Comparison of ENCODE assay signal across 6 cellular contexts in genomic region chr20:58981564-58982364, GRCh38. TPM values are rescaled to one million over a fixed set of nuclear protein-coding genes. Genes with fewer than 3 reads are reported as not detected.
DNase-seq lines count a peak whose midpoint lies in the region; ATAC-seq, FAIRE-seq and TF ChIP-seq lines count a peak whose summit lies in the region.

No MANE protein-coding gene starts in this region.

- in situ Hi-C loops in HAP-1 (cut with MboI; ENCODE audit: low sequenced_read_pairs), result loop anchor here (10.0 kb wide), 1 partner anchor 77 kb away; no protein-coding TSS in a partner anchor

- H3K4me3 ChIP-seq in A549, result peak overlapping the region; percentile 71
- peak overlapping the region; percentile 65 for H3K4me3 ChIP-seq in HAP-1
- H3K4me3 ChIP-seq in WI38 (ENCODE audit: low read depth, low read length), result peak overlapping the region; percentile 76

- TF ChIP-seq CTCF in A549 (IDR thresholded peaks at IDR 0.05) (no peak), WI38 (IDR thresholded peaks at IDR 0.05; ENCODE audit: low read depth, low read length) (no peak)

- POLR2A ChIA-PET in A549 (lab: Yijun Ruan, JAX), result interaction anchor here (0.5 to 3.9 kb wide), 5 partner anchors 9 to 514 kb away, joined by 3 to 35 read pairs (median 4); partner anchors contain the start of gene ATP5F1E

- H3K4me1 ChIP-seq in A549 (peaks cover 6% of the 10 kb centered on the region; the same call in 1 of the 3 replicates), HAP-1 (peaks cover 6% of the 10 kb centered on the region)

- peak overlapping the region; percentile 92 for H3K4me2 ChIP-seq in A549

- DNase-seq in A549 (ENCODE audit: low read depth in 1 of 2, low spot score in 1 of 2), result peak; percentile 31 to 67
- peak in 1 of 2 experiments; percentile 44 for DNase-seq in HAP-1 (ENCODE audit: low spot score in 2 of 2)
- DNase-seq in middle frontal gyrus (ENCODE audit: extremely low spot score, low spot score), result no peak
- no peak for DNase-seq in T1000 (lab: John Stamatoyannopoulos, UW)

- no peak for FAIRE-seq in A549 (lab: Jason Lieb, UNC)

- 14% methylated on average over 24 of the region's 36 CpGs for WGBS in A549 (ENCODE audit: missing lambda C conversion rate)

- peak; percentile 58 to 62 for ATAC-seq in A549

- H3K27ac ChIP-seq in A549 (peak overlapping the region; percentile 97), layer of hippocampus (ENCODE audit: low read depth, low read length) (peak overlapping the region; percentile 35)

- peaks cover 6% of the 10 kb centered on the region for H3K36me3 ChIP-seq in HAP-1 (replicated peaks)

- no peak for TF ChIP-seq POLR2A in A549 (IDR thresholded peaks at IDR 0.05; ENCODE audit: low read length)

- H3K9me3 ChIP-seq in A549 (no peaks in the 10 kb centered on the region), HAP-1 (no peaks in the 10 kb centered on the region)

- no peak for TF ChIP-seq RAD21 in A549 (conservative IDR thresholded peaks at IDR 0.05 in 1 of 2, IDR thresholded peaks at IDR 0.05 in 1 of 2)

- CTCF ChIA-PET in A549 (lab: Yijun Ruan, JAX), result interaction anchor here (0.6 to 1.3 kb wide), 3 partner anchors 16 to 112 kb away, joined by 3 to 5 read pairs (median 4); no protein-coding TSS in a partner anchor

- H3K27me3 ChIP-seq in HAP-1 (ENCODE audit: low read depth) (no peaks in the 10 kb centered on the region), layer of hippocampus (ENCODE audit: control insufficient read depth, insufficient read depth, low read length) (no peaks in the 10 kb centered on the region)

- no peak for TF ChIP-seq EP300 in A549 (IDR thresholded peaks at IDR 0.05)

TF ChIP-seq in A549, 52 proteins besides CTCF, POLR2A, EP300 and RAD21:
- TF ChIP-seq RFX5 (IDR thresholded peaks at IDR 0.05), result no peak
- TF ChIP-seq PHF8 (IDR thresholded peaks at IDR 0.05; ENCODE audit: borderline replicate concordance, low read depth), result peak; percentile 42; the same call in 1 of the 2 replicates

RNA-seq across cellular contexts. Expression of gene NELFCD, which starts 0.7 kb away (rescaled TPM):
- polyA plus RNA-seq in A549 (2011; rRNA removed) (69.6 and 74.0 TPM in 2 replicates), A549 (2017; fragmentation: RNase III; extraction: RNeasy Plus Mini Kit Qiagen cat#74134 plus additional on column Dnase treatment) (54.8 to 58.8 TPM (median 58.7 TPM) in 3 replicates)
- 73.5 and 75.1 TPM in 2 replicates for polyA plus RNA-seq in A549 (2012; cell fraction: cytosol; rRNA removed)
- polyA plus RNA-seq in A549 (2012; cell fraction: nucleus; rRNA removed), result 92.1 and 107 TPM in 2 replicates
- polyA minus RNA-seq in A549 (2011; rRNA and poly(A)+ RNA removed), result 65.3 and 66.1 TPM in 2 replicates

RNA-seq across cellular contexts. Expression of gene CTSZ, which starts 25.3 kb away (rescaled TPM):
- polyA plus RNA-seq in A549 (2011; rRNA removed) (115 and 128 TPM in 2 replicates), A549 (2017; fragmentation: RNase III; extraction: RNeasy Plus Mini Kit Qiagen cat#74134 plus additional on column Dnase treatment) (154 to 158 TPM (median 156 TPM) in 3 replicates)
- polyA plus RNA-seq in A549 (2012; cell fraction: cytosol; rRNA removed), result 153 and 175 TPM in 2 replicates
- 90.9 and 95.1 TPM in 2 replicates for polyA plus RNA-seq in A549 (2012; cell fraction: nucleus; rRNA removed)
- polyA minus RNA-seq in A549 (2011; rRNA and poly(A)+ RNA removed), result 67.3 and 74.5 TPM in 2 replicates

RNA-seq across cellular contexts. Expression of gene TUBB1, which starts 37.5 kb away (rescaled TPM):
- polyA plus RNA-seq in A549 (2011; rRNA removed) (0.03 TPM in 1 of 2 replicates, not detected in the other), A549 (2017; fragmentation: RNase III; extraction: RNeasy Plus Mini Kit Qiagen cat#74134 plus additional on column Dnase treatment) (0.03 TPM in 1 of 3 replicates, not detected in the others)
- 0.01 TPM in 1 of 2 replicates, not detected in the other for polyA plus RNA-seq in A549 (2012; cell fraction: cytosol; rRNA removed)
- polyA plus RNA-seq in A549 (2012; cell fraction: nucleus; rRNA removed), result 0.01 and 0.10 TPM in 2 replicates
- not detected in 2 replicates for polyA minus RNA-seq in A549 (2011; rRNA and poly(A)+ RNA removed)

RNA-seq across cellular contexts. Expression of gene ATP5F1E, which starts 50.4 kb away (rescaled TPM):
- polyA plus RNA-seq in A549 (2011; rRNA removed) (69.1 and 84.9 TPM in 2 replicates), A549 (2017; fragmentation: RNase III; extraction: RNeasy Plus Mini Kit Qiagen cat#74134 plus additional on column Dnase treatment) (100 to 127 TPM (median 108 TPM) in 3 replicates)
- polyA plus RNA-seq in A549 (2012; cell fraction: cytosol; rRNA removed), result 33.7 and 55.3 TPM in 2 replicates
- 9.3 and 14.0 TPM in 2 replicates for polyA plus RNA-seq in A549 (2012; cell fraction: nucleus; rRNA removed)
- polyA minus RNA-seq in A549 (2011; rRNA and poly(A)+ RNA removed), result 8.7 and 10.6 TPM in 2 replicates

Comparison
In these comparisons a context has a peak if more than half of its experiments do, and no peak if none do; other contexts are left out.
1. DNase-seq: peak in A549 (2 of 2); none in middle frontal gyrus (single experiment) and T1000 (single experiment).
2. Peak in every context shown above with its lines, with median percentiles within 50 percentile points of each other: H3K4me3 ChIP-seq.